ENCODE assay signal across 18 cellular contexts in the genomic region with DNA sequence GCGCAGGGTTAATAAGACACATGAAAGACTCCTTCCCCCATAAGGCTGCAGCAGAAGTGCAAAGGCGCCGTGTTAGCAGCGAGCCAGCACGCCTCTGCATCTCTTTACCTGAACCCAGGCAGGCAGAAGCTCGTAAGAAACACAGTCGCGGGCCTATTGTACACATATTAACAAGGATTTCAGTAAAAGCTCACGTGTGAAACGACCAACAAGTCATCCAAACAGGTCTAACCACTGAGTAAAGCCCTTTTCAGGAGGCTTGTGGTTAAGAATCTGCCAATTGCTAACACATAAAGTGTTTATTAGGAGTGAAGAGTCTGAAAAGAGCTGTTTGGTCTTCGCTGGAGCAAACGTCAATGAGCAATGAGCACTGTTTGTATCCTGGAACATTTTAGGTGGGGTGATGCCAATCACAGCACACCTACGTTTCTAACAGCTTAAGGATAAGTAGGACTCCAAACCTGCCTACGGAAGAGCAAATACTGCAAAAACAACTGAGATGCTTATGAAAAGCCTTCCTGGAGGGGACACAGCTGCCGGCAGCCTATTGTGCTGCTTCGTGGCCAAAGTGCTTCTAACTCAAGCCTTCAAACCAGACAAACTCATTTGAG. TPM values are rescaled to one million over a fixed set of nuclear protein-coding genes. Genes with fewer than 3 reads are reported as not detected.
A peak's percentile ranks its signal among the peaks of the same experiment; 100 is the strongest.
DNase-seq lines count a peak whose midpoint lies in the region; ATAC-seq and TF ChIP-seq lines count a peak whose summit lies in the region.
"Had no signal": no experiment of that assay in that cellular context is flagged by ENCODE, and none has a peak within 500 bp of the region (broad histone marks: within the 10 kb centered on the region; RNA-seq: fewer than 3 reads in every experiment).

No MANE protein-coding gene starts in this region.

- ATAC-seq in RWPE2 (ENCODE audit: low read depth) (no peak), HG02763 (IDR thresholded peaks at IDR 0.05; ENCODE audit: unreplicated experiment) (no peak)
- ATAC-seq: activated CD8-positive, alpha-beta T cell treated with anti-CD3 and anti-CD28 coated beads, Interleukin-2, amount 10 ng/mL, durations not matched to agents 7 days and 5 days; right lobe of liver had no signal

- H3K36me3 ChIP-seq in RWPE2 (ENCODE audit: low read depth), result peaks cover 80% of the 10 kb centered on the region
- no peaks in the 10 kb centered on the region for H3K36me3 ChIP-seq in thyroid gland
- no peaks in the 10 kb centered on the region for H3K36me3 ChIP-seq in sigmoid colon
- H3K36me3 ChIP-seq: right lobe of liver had no signal

- TF ChIP-seq CTCF in RWPE2 (IDR thresholded peaks at IDR 0.05; ENCODE audit: poor library complexity, severe bottlenecking) (no peak), thyroid gland (IDR thresholded peaks at IDR 0.05) (no peak), GM10248 (IDR thresholded peaks at IDR 0.05; ENCODE audit: control extremely low read depth, extremely low read depth, low read depth, missing control alignments) (no peak), sigmoid colon (IDR thresholded peaks at IDR 0.05) (no peak)

- H3K27me3 ChIP-seq in RWPE2 (ENCODE audit: insufficient read depth, poor library complexity, severe bottlenecking) (no peaks in the 10 kb centered on the region), thyroid gland (no peaks in the 10 kb centered on the region), sigmoid colon (no peaks in the 10 kb centered on the region)
- H3K27me3 ChIP-seq: right lobe of liver had no signal

- H3K27ac ChIP-seq in RWPE2 (ENCODE audit: poor library complexity, severe bottlenecking), result peak overlapping the region; percentile 9
- H3K27ac ChIP-seq in thyroid gland, result peak overlapping the region; percentile 92 to 97 (median 92)
- H3K27ac ChIP-seq in sigmoid colon, result no peak overlapping the region
- H3K27ac ChIP-seq: HL-60, right lobe of liver had no signal

- POLR2A ChIA-PET in GM10248 (lab: Yijun Ruan, JAX), result no interaction called here

- no peaks in the 10 kb centered on the region for H3K9me3 ChIP-seq in RWPE2 (ENCODE audit: severe bottlenecking)
- H3K9me3 ChIP-seq in thyroid gland, result no peaks in the 10 kb centered on the region
- no peaks in the 10 kb centered on the region for H3K9me3 ChIP-seq in sigmoid colon
- H3K9me3 ChIP-seq: right lobe of liver had no signal

- TF ChIP-seq POLR2A in thyroid gland (IDR thresholded peaks at IDR 0.05) (peak in 1 of 2 donors; percentile 55), sigmoid colon (IDR thresholded peaks at IDR 0.05) (no peak)

- CTCF ChIA-PET in GM10248 (lab: Yijun Ruan, JAX), result interaction anchor here (0.7 to 1.7 kb wide), 4 partner anchors 11 to 23 kb away, joined by 3 to 4 read pairs (median 3); no protein-coding TSS in a partner anchor

- no peak for TF ChIP-seq EP300 in sigmoid colon (IDR thresholded peaks at IDR 0.05)

- intact Hi-C loops in thyroid gland (cut with DNase I) (no loop called here), sigmoid colon (cut with DNase I) (no loop called here)

- 44 to 56% methylated on average over 16 of the region's 16 CpGs for WGBS in thyroid gland, 2 donors
- 87 to 88% methylated on average over 16 of the region's 16 CpGs for WGBS in sigmoid colon, 2 donors

- DNase-seq in NCI-H187 (lab: John Stamatoyannopoulos, UW), result peak; percentile 42 to 81
- no peak for DNase-seq in RWPE2 (ENCODE audit: low spot score)
- DNase-seq in left kidney (ENCODE audit: low read depth, low spot score), result peak; percentile 55
- peak; percentile 66 to 70 for DNase-seq in thyroid gland
- DNase-seq in GM10248 (ENCODE audit: extremely low spot score), result no peak
- DNase-seq in retina, result no peak
- DNase-seq in sigmoid colon, result no peak
- DNase-seq: activated B cell treated with CpG ODN at 0.5 μM for 24 hours; activated CD8-positive, alpha-beta T cell treated with anti-CD3 and anti-CD28 coated beads, Interleukin-2, amount 10 ng/mL, durations not matched to agents 7 days and 5 days; activated naive CD8-positive, alpha-beta T cell treated with anti-CD3 and anti-CD28 coated beads for 36 hours; dermis blood vessel endothelial cell; erythroblast; GDM1; NCI-H446; right lobe of liver; SIG-M5 had no signal

- H3K4me3 ChIP-seq in RWPE2 (ENCODE audit: severe bottlenecking), result no peak overlapping the region
- H3K4me3 ChIP-seq in thyroid gland (replicated peaks in 1 of 3), result no peak overlapping the region
- H3K4me3 ChIP-seq in sigmoid colon, result no peak overlapping the region
- H3K4me3 ChIP-seq: right lobe of liver had no signal

- peaks cover 22% of the 10 kb centered on the region for H3K4me1 ChIP-seq in RWPE2 (ENCODE audit: insufficient read depth, poor library complexity, severe bottlenecking)
- peaks cover 57 to 68% of the 10 kb centered on the region in 2 donors for H3K4me1 ChIP-seq in thyroid gland
- no peaks in the 10 kb centered on the region for H3K4me1 ChIP-seq in sigmoid colon

RNA-seq across cellular contexts. Expression of a gene that starts 43.1 kb away (rescaled TPM):
- total RNA-seq in thyroid gland (100 to 1,000 TPM in 1 of 4 donors, 10 to 100 TPM in 3; 22.5 to 197 (median 32.3) TPM), sigmoid colon (10 to 100 TPM; 18.5 to 44.3 (median 19.7) TPM)
- 10 to 100 TPM; 31.4 to 52.5 (median 52.3) TPM for polyA plus RNA-seq in sigmoid colon

Comparison
In these comparisons a context has a peak if more than half of its experiments do, and no peak if none do; other contexts are left out.
1. DNase-seq: peak in NCI-H187 (2 of 2), left kidney (single experiment) and thyroid gland (2 of 2); none in RWPE2 (single experiment), GM10248 (single experiment), retina (single experiment) and sigmoid colon (single experiment).
2. H3K27ac ChIP-seq: peak in RWPE2 (single experiment) and thyroid gland (3 of 3); none in sigmoid colon (0 of 4).